Comparison of ENCODE assay signal across 1 cellular context in the genomic region with DNA sequence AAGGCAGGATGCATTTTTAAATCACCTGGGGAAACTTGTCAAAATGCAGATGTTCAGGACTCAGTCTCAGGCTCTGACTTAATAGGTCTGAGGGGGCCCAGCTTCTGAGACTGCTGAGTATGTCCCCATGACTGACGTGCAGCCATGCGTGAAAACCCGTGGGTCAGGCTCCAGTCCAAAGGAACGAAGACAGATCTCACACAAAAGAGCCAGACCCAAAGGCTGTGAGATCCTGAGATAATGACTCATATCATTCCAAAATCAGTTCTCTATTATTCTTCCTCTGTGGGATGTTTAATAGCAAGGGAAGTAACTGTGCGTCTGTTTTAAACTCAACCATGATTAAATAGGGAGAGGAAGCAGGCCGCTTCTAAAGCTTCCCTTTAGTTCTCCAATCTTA.
TF ChIP-seq lines count a peak whose summit lies in the region.

No MANE protein-coding gene starts in this region.

TF ChIP-seq in neural cell, 6 proteins besides CTCF, POLR2A, EP300 and RAD21 (continued from another document):
- TF ChIP-seq REST (IDR thresholded peaks at IDR 0.05; ENCODE audit: borderline replicate concordance) = no peak
TF ChIP-seq in neural cell: peak in this region for 0.
